9 cellular contexts compared by ENCODE assay signal in genomic region chr4:123599061-123599919, GRCh38.
DNase-seq lines count a peak whose midpoint lies in the region; FAIRE-seq and TF ChIP-seq lines count a peak whose summit lies in the region.
"Had no signal": no experiment of that assay in that cellular context is flagged by ENCODE, and none has a peak within 500 bp of the region (broad histone marks: within the 10 kb centered on the region; RNA-seq: fewer than 3 reads in every experiment).

No MANE protein-coding gene starts in this region.

- no peak overlapping the region for H2BK20ac ChIP-seq in H1 (ENCODE audit: low read length)

- no peak overlapping the region for H3K18ac ChIP-seq in H1 (ENCODE audit: extremely low read depth, low read length)

- H3K27ac Mint-ChIP-seq in T-helper 1 cell treated with Interleukin-12 subunit alpha and Interleukin-12 subunit beta and Interleukin-4 antibody, amounts not matched to agents 30 μg/mL and 1 μg/mL, for 36 hours: peak overlapping the region; percentile 33

- H3K9me3 ChIP-seq in HUES48 (ENCODE audit: control insufficient read depth, insufficient read depth, low read length) (no peaks in the 10 kb centered on the region), H1 (ENCODE audit: insufficient read depth in 2 of 2, low read depth in 1 of 2, low read length in 1 of 2) (no peaks in the 10 kb centered on the region)

- TF ChIP-seq RAD21 in H1 (IDR thresholded peaks at IDR 0.05 in 1 of 2, conservative IDR thresholded peaks at IDR 0.05 in 1 of 2; ENCODE audit: low read depth in 2 of 2, low read length in 2 of 2): no peak

- H4K8ac ChIP-seq in H1 (ENCODE audit: extremely low read depth, insufficient read depth, low read length): no peak overlapping the region

- H2BK5ac ChIP-seq in H1 (ENCODE audit: low read depth, low read length): no peak overlapping the region

- H3K4me1 ChIP-seq in HUES48 (ENCODE audit: control insufficient read depth, insufficient read depth, low read length): peaks cover 36% of the 10 kb centered on the region
- peaks cover 0 to 11% (median 2%) of the 10 kb centered on the region in 4 experiments; a peak in 2 of 7 replicates for H3K4me1 ChIP-seq in H1 (replicated peaks in 1 of 4; ENCODE audit: control insufficient read depth in 3 of 4, insufficient read depth in 4 of 4, low read length in 3 of 4)

- H3K79me2 ChIP-seq in H1 (ENCODE audit: control insufficient read depth in 1 of 2, insufficient read depth in 2 of 2, low read length in 2 of 2): no peaks in the 10 kb centered on the region

- H3K9ac ChIP-seq in HUES48 (ENCODE audit: low read depth, low read length) (no peak overlapping the region), H1 (replicated peaks in 1 of 4; ENCODE audit: extremely low read depth in 1 of 4, low read depth in 3 of 4, low read length in 3 of 4) (no peak overlapping the region)

- DNase-seq in T-helper 1 cell (no peak), H1 (ENCODE audit: low read depth in 1 of 2, low spot score in 2 of 2) (no peak), renal cortical epithelial cell (ENCODE audit: low read depth) (peak; percentile 77), superior temporal gyrus (ENCODE audit: extremely low spot score) (no peak), KBM-7 (no peak), cortex of kidney (lab: John Stamatoyannopoulos, UW) (no peak)

- no peak overlapping the region for H2AK5ac ChIP-seq in H1 (ENCODE audit: low read depth, low read length)

- no peak overlapping the region for H3K4me3 Mint-ChIP-seq in T-helper 1 cell treated with Interleukin-12 subunit alpha and Interleukin-12 subunit beta and Interleukin-4 antibody, amounts not matched to agents 30 μg/mL and 1 μg/mL, for 36 hours

- H3K36me3 ChIP-seq in HUES48 (ENCODE audit: control insufficient read depth, insufficient read depth, low read length): no peaks in the 10 kb centered on the region
- no peaks in the 10 kb centered on the region for H3K36me3 ChIP-seq in H1 (ENCODE audit: control insufficient read depth in 2 of 4, insufficient read depth in 4 of 4, low read length in 3 of 4)

- peaks cover 7% of the 10 kb centered on the region for H3K36me3 Mint-ChIP-seq in T-helper 1 cell treated with Interleukin-12 subunit alpha and Interleukin-12 subunit beta and Interleukin-4 antibody, amounts not matched to agents 30 μg/mL and 1 μg/mL, for 36 hours (ENCODE audit: low read depth)

- CTCF ChIA-PET in H1 (lab: Charles Lee; ENCODE audit: partially characterized antibody): interaction anchor here (1.3 kb wide), 1 partner anchor 34 kb away, joined by 3 read pairs; no protein-coding TSS in a partner anchor

- no peak overlapping the region; the same call in 1 of the 2 replicates for H2BK12ac ChIP-seq in H1 (ENCODE audit: low read depth, low read length)

- no peak for TF ChIP-seq POLR2A in H1 (IDR thresholded peaks at IDR 0.05; ENCODE audit: control extremely low read depth in 1 of 2, low read depth in 2 of 2, low read length in 2 of 2)

- H4K91ac ChIP-seq in H1 (replicated peaks; ENCODE audit: insufficient read length, low read length): no peak overlapping the region

- H3K27ac ChIP-seq in HUES48 (ENCODE audit: low read depth, low read length) (peak overlapping the region; percentile 94), H1 (ENCODE audit: low read depth, low read length) (no peak overlapping the region)

- no peak for TF ChIP-seq EP300 in H1 (IDR thresholded peaks at IDR 0.05; ENCODE audit: borderline replicate concordance in 1 of 2, low read depth in 2 of 2, low read length in 2 of 2)

- H2BK15ac ChIP-seq in H1 (ENCODE audit: low read length): no peak overlapping the region

- H3K4ac ChIP-seq in H1 (replicated peaks; ENCODE audit: insufficient read length, low read depth, low read length): no peak overlapping the region

- H4K20me1 ChIP-seq in H1 (replicated peaks in 1 of 2; ENCODE audit: control insufficient read depth in 1 of 2, insufficient read depth in 2 of 2, low read length in 2 of 2): no peaks in the 10 kb centered on the region

- FAIRE-seq in H1 (lab: Jason Lieb, UNC): no peak
- FAIRE-seq: A204.1 had no signal

- no peak overlapping the region for H3K56ac ChIP-seq in H1 (replicated peaks; ENCODE audit: insufficient read length, low read depth, low read length)

- H3K4me1 Mint-ChIP-seq in T-helper 1 cell treated with Interleukin-12 subunit alpha and Interleukin-12 subunit beta and Interleukin-4 antibody, amounts not matched to agents 30 μg/mL and 1 μg/mL, for 36 hours (ENCODE audit: low read depth): peaks cover 43% of the 10 kb centered on the region

- H3K79me1 ChIP-seq in H1 (ENCODE audit: low read depth, low read length): no peaks in the 10 kb centered on the region

- H3K23me2 ChIP-seq in H1 (ENCODE audit: low read depth, low read length): no peaks in the 10 kb centered on the region

- POLR2A ChIA-PET in H1 (lab: Charles Lee; ENCODE audit: partially characterized antibody): no interaction called here

- 71% methylated on average over 3 of the region's 3 CpGs; no CpG with 5 or more reads in 1 of the 2 experiments for WGBS in H1 (ENCODE audit: extremely low coverage in 1 of 2, insufficient coverage in 1 of 2, insufficient read length in 1 of 2, insufficient replicate concordance in 2 of 2, low coverage in 1 of 2, low lambda C conversion rate in 2 of 2, missing lambda C conversion rate in 1 of 2), 2 experiments

- H4K5ac ChIP-seq in H1 (ENCODE audit: insufficient read length, low read depth, low read length): no peak overlapping the region

- H3K9me3 Mint-ChIP-seq in T-helper 1 cell treated with Interleukin-12 subunit alpha and Interleukin-12 subunit beta and Interleukin-4 antibody, amounts not matched to agents 30 μg/mL and 1 μg/mL, for 36 hours: peaks cover 3% of the 10 kb centered on the region

- no peak overlapping the region for H3K23ac ChIP-seq in H1 (ENCODE audit: insufficient read length)

- in situ Hi-C loops in KBM-7 (cut with MboI; ENCODE audit: low pct_unique_long_range_greater_than_20kb, low sequenced_read_pairs): no loop called here

- peak overlapping the region; percentile 45 for H2BK120ac ChIP-seq in H1 (replicated peaks; ENCODE audit: low read depth, low read length)

- H3K27me3 Mint-ChIP-seq in T-helper 1 cell treated with Interleukin-12 subunit alpha and Interleukin-12 subunit beta and Interleukin-4 antibody, amounts not matched to agents 30 μg/mL and 1 μg/mL, for 36 hours (ENCODE audit: low read depth): no peaks in the 10 kb centered on the region

- H3K27me3 ChIP-seq in HUES48 (ENCODE audit: control insufficient read depth, insufficient read depth, low read length) (no peaks in the 10 kb centered on the region), H1 (replicated peaks in 1 of 4; ENCODE audit: control insufficient read depth in 3 of 4, extremely low read depth in 1 of 4, insufficient read depth in 3 of 4, low read length in 3 of 4) (no peaks in the 10 kb centered on the region)

- no peak overlapping the region for H3K14ac ChIP-seq in H1 (ENCODE audit: insufficient read length)

- no peak for TF ChIP-seq CTCF in H1 (IDR thresholded peaks at IDR 0.05; ENCODE audit: control extremely low read depth in 1 of 3, insufficient read depth in 1 of 3, low read depth in 1 of 3, low read length in 3 of 3)

- H3K4me3 ChIP-seq in HUES48 (ENCODE audit: low read depth, low read length) (no peak overlapping the region), H1 (ENCODE audit: extremely low read depth in 1 of 4, insufficient read depth in 2 of 4, low read depth in 3 of 4, low read length in 4 of 4) (no peak overlapping the region)

- H2AFZ ChIP-seq in H1 (ENCODE audit: low read length): no peak overlapping the region

- H3K4me2 ChIP-seq in H1 (ENCODE audit: insufficient read depth in 1 of 2, low read depth in 2 of 2, low read length in 2 of 2): no peak overlapping the region

TF ChIP-seq in H1, 55 proteins besides CTCF, POLR2A, EP300 and RAD21:
- no peak for TF ChIP-seq CREB1 (IDR thresholded peaks at IDR 0.05)
- TF ChIP-seq RFX5 (IDR thresholded peaks at IDR 0.05; ENCODE audit: borderline replicate concordance, low read depth, low read length): no peak
- no peak for TF ChIP-seq YY1 (IDR thresholded peaks at IDR 0.05; ENCODE audit: low read depth, low read length)
- TF ChIP-seq SIRT6 (IDR thresholded peaks at IDR 0.05; ENCODE audit: low read length): no peak
- TF ChIP-seq CHD1 (IDR thresholded peaks at IDR 0.05; ENCODE audit: low read depth, low read length): no peak
- TF ChIP-seq SP2 (IDR thresholded peaks at IDR 0.05; ENCODE audit: low read length): no peak
- TF ChIP-seq TAF1 (IDR thresholded peaks at IDR 0.05; ENCODE audit: low read depth, low read length): no peak
- no peak for TF ChIP-seq SP4 (IDR thresholded peaks at IDR 0.05; ENCODE audit: low read length)
- TF ChIP-seq JUND (IDR thresholded peaks at IDR 0.05; ENCODE audit: low read length): no peak
- no peak for TF ChIP-seq MAX (IDR thresholded peaks at IDR 0.05)
- TF ChIP-seq GTF2F1 (IDR thresholded peaks at IDR 0.05; ENCODE audit: borderline replicate concordance, low read depth, low read length): no peak
- no peak for TF ChIP-seq PHF8 (conservative IDR thresholded peaks at IDR 0.05; ENCODE audit: low read depth, low read length)
- no peak for TF ChIP-seq POLR2AphosphoS5 (IDR thresholded peaks at IDR 0.05; ENCODE audit: low read depth, low read length)
- TF ChIP-seq CBX8 (IDR thresholded peaks at IDR 0.05; ENCODE audit: borderline replicate concordance, low read depth, low read length): no peak
- no peak for TF ChIP-seq TEAD4 (IDR thresholded peaks at IDR 0.05; ENCODE audit: low read depth, low read length)
- no peak for TF ChIP-seq EGR1 (IDR thresholded peaks at IDR 0.05; ENCODE audit: borderline replicate concordance, low read depth, low read length)
- no peak for TF ChIP-seq RXRA (IDR thresholded peaks at IDR 0.05; ENCODE audit: insufficient read depth, low read depth, low read length)
